ENCODE assay signal across 13 cellular contexts in genomic region chr13:46124531-46124966, GRCh38. TPM values are rescaled to one million over a fixed set of nuclear protein-coding genes. Genes with fewer than 3 reads are reported as not detected.
DNase-seq lines count a peak whose midpoint lies in the region; ATAC-seq and TF ChIP-seq lines count a peak whose summit lies in the region.
"Had no signal": no experiment of that assay in that cellular context is flagged by ENCODE, and none has a peak within 500 bp of the region (broad histone marks: within the 10 kb centered on the region; RNA-seq: fewer than 3 reads in every experiment).

No MANE protein-coding gene starts in this region.

- TF ChIP-seq CTCF in GM10266 (IDR thresholded peaks at IDR 0.05; ENCODE audit: control insufficient read depth, insufficient read depth, low read depth, missing control alignments) (no peak), RWPE1 (conservative IDR thresholded peaks at IDR 0.05; ENCODE audit: low read depth) (no peak), BE2C (IDR thresholded peaks at IDR 0.05; ENCODE audit: low read depth, low read length) (no peak)

- POLR2A ChIA-PET in HEK293T (lab: Yijun Ruan, JAX), result no interaction called here
- POLR2A ChIA-PET in RWPE1 (lab: Yijun Ruan, JAX; ENCODE audit: low non-redundant PET), result no interaction called here

- H3K4me3 Mint-ChIP-seq in activated T-cell treated with anti-CD3 and anti-CD28 coated beads, Interleukin-2, amount 50 U/mL, for 24 hours, result no peak overlapping the region
- H3K4me3 Mint-ChIP-seq in natural killer cell treated with Interleukin-12 subunit alpha and Interleukin-12 subunit beta and Interleukin-15 and Interleukin-18, amount 100 ng/mL, for 72 hours, result no peak overlapping the region

- H3K27ac Mint-ChIP-seq in activated T-cell treated with anti-CD3 and anti-CD28 coated beads, Interleukin-2, amount 50 U/mL, for 24 hours, result peak overlapping the region; percentile 79
- H3K27ac Mint-ChIP-seq in natural killer cell treated with Interleukin-12 subunit alpha and Interleukin-12 subunit beta and Interleukin-15 and Interleukin-18, amount 100 ng/mL, for 72 hours, result peak overlapping the region; percentile 75 to 86

- H3K36me3 ChIP-seq in BE2C, result no peaks in the 10 kb centered on the region

- H3K4me1 ChIP-seq in BE2C, result no peaks in the 10 kb centered on the region

- H3K4me3 ChIP-seq in BE2C (ENCODE audit: low read depth, low read length), result no peak overlapping the region

- CTCF ChIA-PET in HEK293T (lab: Yijun Ruan, JAX) (no interaction called here), RWPE1 (lab: Yijun Ruan, JAX) (interaction anchor here (0.9 kb wide), 1 partner anchor 115 kb away, joined by 3 read pairs; no protein-coding TSS in a partner anchor)

- H3K9me3 ChIP-seq in BE2C, result no peaks in the 10 kb centered on the region

- no peaks in the 10 kb centered on the region for H3K9me3 Mint-ChIP-seq in activated T-cell treated with anti-CD3 and anti-CD28 coated beads, Interleukin-2, amount 50 U/mL, for 24 hours
- no peaks in the 10 kb centered on the region for H3K9me3 Mint-ChIP-seq in natural killer cell treated with Interleukin-12 subunit alpha and Interleukin-12 subunit beta and Interleukin-15 and Interleukin-18, amount 100 ng/mL, for 72 hours

- in situ Hi-C loops in KBM-7 (cut with MboI; ENCODE audit: low pct_unique_long_range_greater_than_20kb, low sequenced_read_pairs), result no loop called here

- H3K27ac ChIP-seq in RWPE1, result no peak overlapping the region

- H3K27me3 Mint-ChIP-seq in activated T-cell treated with anti-CD3 and anti-CD28 coated beads, Interleukin-2, amount 50 U/mL, for 24 hours, result no peaks in the 10 kb centered on the region
- H3K27me3 Mint-ChIP-seq in natural killer cell treated with Interleukin-12 subunit alpha and Interleukin-12 subunit beta and Interleukin-15 and Interleukin-18, amount 100 ng/mL, for 72 hours, result no peaks in the 10 kb centered on the region

- H3K4me1 Mint-ChIP-seq in activated T-cell treated with anti-CD3 and anti-CD28 coated beads, Interleukin-2, amount 50 U/mL, for 24 hours (ENCODE audit: low read depth), result peaks cover 48% of the 10 kb centered on the region
- H3K4me1 Mint-ChIP-seq in natural killer cell treated with Interleukin-12 subunit alpha and Interleukin-12 subunit beta and Interleukin-15 and Interleukin-18, amount 100 ng/mL, for 72 hours (ENCODE audit: low read depth in 2 of 2), result peaks cover 36% of the 10 kb centered on the region in 2 donors

- H3K27me3 ChIP-seq in BE2C, result no peaks in the 10 kb centered on the region; the same call in 1 of the 2 replicates

- H3K36me3 Mint-ChIP-seq in activated T-cell treated with anti-CD3 and anti-CD28 coated beads, Interleukin-2, amount 50 U/mL, for 24 hours (ENCODE audit: low read depth), result peaks cover 42% of the 10 kb centered on the region
- peaks cover 28% of the 10 kb centered on the region for H3K36me3 Mint-ChIP-seq in natural killer cell treated with Interleukin-12 subunit alpha and Interleukin-12 subunit beta and Interleukin-15 and Interleukin-18, amount 100 ng/mL, for 72 hours

- DNase-seq in GM10266 (ENCODE audit: extremely low spot score), result peak; percentile 12
- peak; percentile 78 for DNase-seq in KBM-7
- peak; percentile 53 for DNase-seq in activated T-cell treated with anti-CD3 and anti-CD28 coated beads, Interleukin-2, amount 50 U/mL, for 24 hours
- no peak for DNase-seq in natural killer cell treated with Interleukin-12 subunit alpha and Interleukin-12 subunit beta and Interleukin-15 and Interleukin-18, amount 100 ng/mL, for 72 hours (ENCODE audit: low spot score)
- DNase-seq in HEK293T (ENCODE audit: extremely low spot score), result no peak
- DNase-seq in RWPE1 (ENCODE audit: low spot score), result no peak
- no peak for DNase-seq in BE2C
- DNase-seq: DMS79 treated with DMSO at 0.1 percent for 48 hours, NCI-H1436 treated with DMSO at 0.1 percent for 48 hours had no signal

- peak in 1 of 2 donors; percentile 32 for ATAC-seq in natural killer cell treated with Interleukin-12 subunit alpha and Interleukin-12 subunit beta and Interleukin-15 and Interleukin-18, amount 100 ng/mL, for 72 hours
- ATAC-seq in HG02642 (IDR thresholded peaks at IDR 0.05; ENCODE audit: poor library complexity, unreplicated experiment), result no peak

TF ChIP-seq in HEK293T, 16 proteins besides CTCF, POLR2A, EP300 and RAD21:
- TF ChIP-seq TARDBP (IDR thresholded peaks at IDR 0.05) (no peak), SUZ12 (IDR thresholded peaks at IDR 0.05) (no peak), FOXA1 (IDR thresholded peaks at IDR 0.05) (no peak), NFRKB (IDR thresholded peaks at IDR 0.05) (no peak), ELF4 (IDR thresholded peaks at IDR 0.05) (no peak), LEF1 (IDR thresholded peaks at IDR 0.05; ENCODE audit: borderline replicate concordance) (no peak), CTBP1 (IDR thresholded peaks at IDR 0.05; ENCODE audit: borderline replicate concordance) (no peak), HDGF (IDR thresholded peaks at IDR 0.05; ENCODE audit: borderline replicate concordance) (no peak), PKNOX1 (IDR thresholded peaks at IDR 0.05) (no peak), SP1 (IDR thresholded peaks at IDR 0.05) (no peak), FOXK2 (IDR thresholded peaks at IDR 0.05) (no peak)

RNA-seq across cellular contexts. Expression of gene CPB2, which starts 19.7 kb away (rescaled TPM):
- not detected for total RNA-seq in natural killer cell treated with Interleukin-12 subunit alpha and Interleukin-12 subunit beta and Interleukin-15 and Interleukin-18, amount 100 ng/mL, for 72 hours
- not detected for polyA plus RNA-seq in BE2C (2012; ENCODE audit: insufficient read depth, insufficient read length, low read depth)
- total RNA-seq: cerebellum, mesenteric fat pad, skeletal muscle tissue had no signal

RNA-seq across cellular contexts. Expression of gene LCP1, which starts 57.4 kb away (rescaled TPM):
- 1,000 to 10,000 TPM in 1 of 2 donors, 100 to 1,000 TPM in 1; 844 to 1,356 TPM for total RNA-seq in natural killer cell treated with Interleukin-12 subunit alpha and Interleukin-12 subunit beta and Interleukin-15 and Interleukin-18, amount 100 ng/mL, for 72 hours
- polyA plus RNA-seq in BE2C (2012; ENCODE audit: insufficient read depth, insufficient read length, low read depth), result 12.7 TPM

Comparison
In these comparisons a context has a peak if more than half of its experiments do, and no peak if none do; other contexts are left out.
1. DNase-seq: peak in GM10266 (single experiment), KBM-7 (single experiment) and activated T-cell treated with anti-CD3 and anti-CD28 coated beads, Interleukin-2, amount 50 U/mL, for 24 hours (single experiment); none in natural killer cell treated with Interleukin-12 subunit alpha and Interleukin-12 subunit beta and Interleukin-15 and Interleukin-18, amount 100 ng/mL, for 72 hours (single experiment), HEK293T (single experiment), RWPE1 (single experiment) and BE2C (single experiment).